In the genomic region with DNA sequence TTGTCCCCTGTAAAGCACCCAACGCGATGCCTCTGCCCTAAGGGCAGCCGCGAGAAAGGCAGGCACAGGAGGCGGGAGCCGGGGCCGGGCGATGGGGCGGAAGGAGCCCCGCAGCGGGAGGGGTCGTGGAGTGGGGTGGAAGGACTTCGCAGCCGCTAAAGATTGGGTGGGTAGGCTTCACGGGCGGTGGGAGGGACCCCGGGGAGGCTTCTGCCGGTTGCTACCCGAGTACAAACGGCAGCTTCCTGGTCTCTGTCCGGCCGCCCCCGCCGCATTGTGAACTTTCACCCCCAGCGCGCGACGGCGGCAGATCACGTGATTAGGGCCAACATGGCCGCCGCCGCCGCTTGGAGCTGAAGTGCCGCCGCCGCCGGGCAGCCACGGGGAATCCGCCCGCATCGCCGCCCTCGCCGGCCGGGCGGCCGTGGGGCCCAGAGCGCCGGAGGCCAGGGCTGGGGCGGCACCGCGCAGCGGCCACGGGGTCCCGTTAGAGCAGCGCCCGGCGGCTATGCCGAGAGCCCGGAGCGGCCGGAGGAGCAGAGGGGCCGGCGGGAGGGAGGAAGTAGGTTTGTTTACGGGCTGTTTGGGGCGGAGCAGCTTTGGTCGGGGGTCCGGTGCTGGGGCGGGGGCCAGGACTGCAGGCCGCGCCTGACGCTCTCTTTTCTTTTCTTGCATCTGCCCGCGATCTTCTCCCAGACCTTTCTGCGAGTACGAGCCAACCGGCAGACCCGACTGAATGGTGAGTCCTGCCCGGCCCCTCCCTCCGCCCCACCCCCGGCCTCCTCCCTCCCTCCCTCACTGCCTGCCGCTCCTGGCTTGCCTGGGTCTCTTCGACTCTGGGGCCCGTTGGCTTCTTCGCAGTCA, we compare ENCODE assay signal across 8 cellular contexts. TPM values are rescaled to one million over a fixed set of nuclear protein-coding genes. Genes with fewer than 3 reads are reported as not detected.
DNase-seq lines count a peak whose midpoint lies in the region; TF ChIP-seq lines count a peak whose summit lies in the region.

No MANE protein-coding gene starts in this region.

- TF ChIP-seq CTCF in GM20000 (IDR thresholded peaks at IDR 0.05; ENCODE audit: extremely low read depth, missing control alignments) (no peak), OCI-LY1 (IDR thresholded peaks at IDR 0.05; ENCODE audit: low read length) (no peak)

- H3K36me3 ChIP-seq in CD8-positive, alpha-beta memory T cell (ENCODE audit: insufficient read depth, low read length) = peaks cover 40% of the 10 kb centered on the region
- H3K36me3 ChIP-seq in OCI-LY1 (ENCODE audit: insufficient read depth, low read length) = peaks cover 42% of the 10 kb centered on the region
- H3K36me3 ChIP-seq in mucosa of rectum (ENCODE audit: control insufficient read depth in 2 of 2, insufficient read depth in 2 of 2, low read length in 2 of 2) = peaks cover 31 to 32% of the 10 kb centered on the region in 2 donors

- peak overlapping the region; percentile 91 to 98 (median 93) for H3K4me3 Mint-ChIP-seq in CD8-positive, alpha-beta memory T cell

- H3K27ac ChIP-seq in CD8-positive, alpha-beta memory T cell (ENCODE audit: low read depth, low read length) = peak overlapping the region; percentile 83
- peak overlapping the region; percentile 76 for H3K27ac ChIP-seq in OCI-LY1 (ENCODE audit: low read depth, low read length, poor library complexity, severe bottlenecking)
- H3K27ac ChIP-seq in epithelial cell of prostate = peak overlapping the region; percentile 89
- peak overlapping the region; percentile 93 to 94 for H3K27ac ChIP-seq in mucosa of rectum (ENCODE audit: low read depth in 2 of 2, low read length in 2 of 2)

- H3K9me3 Mint-ChIP-seq in CD8-positive, alpha-beta memory T cell = no peaks in the 10 kb centered on the region

- peak; percentile 84 to 92 (median 85) for DNase-seq in CD8-positive, alpha-beta memory T cell
- peak; percentile 96 for DNase-seq in GM20000 (ENCODE audit: low spot score)
- peak in 75 of 76 experiments; percentile 39 to 93 (median 79) for DNase-seq in HUDEP-2 (lab: John Stamatoyannopoulos, UW; ENCODE audit: unreplicated experiment in 76 of 76)
- DNase-seq in activated T-cell treated with anti-CD3 and anti-CD28 coated beads for 4 hours = peak; percentile 88
- no peak for DNase-seq in epithelial cell of prostate (ENCODE audit: low read depth, low spot score)
- DNase-seq in stimulated activated CD8-positive, alpha-beta memory T cell treated with anti-CD3 and anti-CD28 coated beads, Interleukin-4, amount 100 ng/mL, for 24 hours (ENCODE audit: low read depth) = peak; percentile 87

- H3K4me1 ChIP-seq in CD8-positive, alpha-beta memory T cell (ENCODE audit: insufficient read depth, low read length) = peaks cover 28% of the 10 kb centered on the region
- H3K4me1 ChIP-seq in OCI-LY1 (ENCODE audit: insufficient read depth, low read length, severe bottlenecking) = peaks cover 28% of the 10 kb centered on the region
- peaks cover 10 to 19% of the 10 kb centered on the region in 2 donors for H3K4me1 ChIP-seq in mucosa of rectum (ENCODE audit: control insufficient read depth in 2 of 2, insufficient read depth in 2 of 2, low read length in 2 of 2)

- no peaks in the 10 kb centered on the region for H4K20me1 ChIP-seq in OCI-LY1 (ENCODE audit: insufficient read depth, low read length)

- H3K27me3 Mint-ChIP-seq in CD8-positive, alpha-beta memory T cell = no peaks in the 10 kb centered on the region

- POLR2A ChIA-PET in CD8-positive, alpha-beta memory T cell (lab: Charles Lee) = interaction anchor here (0.6 to 1.4 kb wide), 10 partner anchors 21 to 859 kb away, joined by 3 to 19 read pairs (median 3); partner anchors contain the start of genes ARMH1, RNU5D-1, TESK2 and TMEM53

- H3K27me3 ChIP-seq in CD8-positive, alpha-beta memory T cell (ENCODE audit: insufficient read depth, low read length, poor library complexity, severe bottlenecking) = no peaks in the 10 kb centered on the region
- no peaks in the 10 kb centered on the region for H3K27me3 ChIP-seq in OCI-LY1 (ENCODE audit: insufficient read depth, low read length)
- H3K27me3 ChIP-seq in mucosa of rectum (ENCODE audit: control insufficient read depth in 2 of 2, insufficient read depth in 2 of 2, low read length in 2 of 2) = no peaks in the 10 kb centered on the region

- H3K9me2 ChIP-seq in OCI-LY1 (ENCODE audit: low read depth, low read length) = no peaks in the 10 kb centered on the region

- peak overlapping the region; percentile 96 to 100 (median 98) for H3K27ac Mint-ChIP-seq in CD8-positive, alpha-beta memory T cell

- H3K4me2 ChIP-seq in OCI-LY1 (ENCODE audit: low read length) = peak overlapping the region; percentile 99

- CTCF ChIA-PET in CD8-positive, alpha-beta memory T cell (lab: Charles Lee) = interaction anchor here (1.3 to 4.8 kb wide), 3 partner anchors 20 to 415 kb away, joined by 4 to 43 read pairs (median 4); no protein-coding TSS in a partner anchor

- peaks cover 3% of the 10 kb centered on the region for H3K79me2 ChIP-seq in OCI-LY1 (ENCODE audit: insufficient read depth, low read length)

- no peaks in the 10 kb centered on the region for H3K9me3 ChIP-seq in CD8-positive, alpha-beta memory T cell (ENCODE audit: low read length)
- no peaks in the 10 kb centered on the region for H3K9me3 ChIP-seq in OCI-LY1 (ENCODE audit: low read length)
- no peaks in the 10 kb centered on the region for H3K9me3 ChIP-seq in mucosa of rectum (ENCODE audit: control insufficient read depth in 2 of 2, low read length in 2 of 2)

- H3F3A ChIP-seq in OCI-LY1 (ENCODE audit: insufficient read depth, low read length) = no peaks in the 10 kb centered on the region

- H3K9ac ChIP-seq in OCI-LY1 (ENCODE audit: low read length) (peak overlapping the region; percentile 93), mucosa of rectum (ENCODE audit: low read depth in 1 of 2, low read length in 2 of 2) (peak overlapping the region; percentile 75 to 90)

- H3K4me3 ChIP-seq in CD8-positive, alpha-beta memory T cell (ENCODE audit: low read length) = peak overlapping the region; percentile 79
- H3K4me3 ChIP-seq in OCI-LY1 (ENCODE audit: low read depth, low read length, poor library complexity, severe bottlenecking) (peak overlapping the region; percentile 87), mucosa of rectum (ENCODE audit: low read length in 2 of 2) (peak overlapping the region; percentile 83 to 93)

- H3K36me3 Mint-ChIP-seq in CD8-positive, alpha-beta memory T cell = peaks cover 0 to 49% (median 3%) of the 10 kb centered on the region in 3 donors

- H3K4me1 Mint-ChIP-seq in CD8-positive, alpha-beta memory T cell = peaks cover 42 to 52% (median 49%) of the 10 kb centered on the region in 3 donors

- 0 out of 2 replicates have a peak overlapping the region, but pooled peaks have one; percentile 25 for H2AFZ ChIP-seq in OCI-LY1 (ENCODE audit: low read length)

RNA-seq across cellular contexts. Expression of gene TMEM53, which starts 42.4 kb away (rescaled TPM):
- total RNA-seq in CD8-positive, alpha-beta memory T cell = 1 to 10 TPM; 2.3 to 2.5 TPM
- 7.1 TPM for polyA plus RNA-seq in CD8-positive, alpha-beta memory T cell

RNA-seq across cellular contexts. Expression of gene ARMH1, which starts 42.6 kb away (rescaled TPM):
- total RNA-seq in CD8-positive, alpha-beta memory T cell = 10 to 100 TPM; 33.3 to 38.0 TPM
- polyA plus RNA-seq in CD8-positive, alpha-beta memory T cell = 21.1 TPM
